In genomic region chr2:69060938-69061501, GRCh38 we compare ENCODE assay signal across 21 cellular contexts. TPM values are rescaled to one million over a fixed set of nuclear protein-coding genes. Genes with fewer than 3 reads are reported as not detected.
"Had no signal": no experiment of that assay in that cellular context is flagged by ENCODE, and none has a peak within 500 bp of the region (broad histone marks: within the 10 kb centered on the region; RNA-seq: fewer than 3 reads in every experiment).

No MANE protein-coding gene starts in this region.

- FAIRE-seq: keratinocyte had no signal

- ATAC-seq: activated T-cell treated with anti-CD3 and anti-CD28 coated beads, Interleukin-2, amount 50 U/mL, for 4 hours; foreskin keratinocyte; left colon; lower lobe of right lung; naive thymus-derived CD8-positive, alpha-beta T cell; stimulated activated naive CD8-positive, alpha-beta T cell treated with anti-CD3 and anti-CD28 coated beads, Interleukin-15, Interleukin-2, amounts not matched to agents 100 U/mL and 50 U/mL, for 24 hours; WTC11 had no signal

- H3K9me3 ChIP-seq: lower lobe of right lung, thyroid gland had no signal

- H3K27me3 ChIP-seq: cardiac muscle cell, foreskin keratinocyte, neural progenitor cell, thyroid gland had no signal

- H3K36me3 ChIP-seq: cardiac muscle cell, lower lobe of right lung, neural progenitor cell, thyroid gland had no signal

- H3K27ac ChIP-seq: cardiac muscle cell, foreskin keratinocyte, lower lobe of right lung, neural progenitor cell, thyroid gland had no signal

- H3K4me1 ChIP-seq: neural progenitor cell had no signal

- H3K4me2 ChIP-seq: neural progenitor cell had no signal

- H3K4me3 ChIP-seq: cardiac muscle cell, lower lobe of right lung, neural progenitor cell, thyroid gland had no signal

- DNase-seq: activated CD4-positive, alpha-beta T cell treated with anti-CD3 and anti-CD28 coated beads, Interleukin-2, amount 50 U/mL, for 48 hours; activated CD8-positive, alpha-beta memory T cell treated with anti-CD3 and anti-CD28 coated beads, Interleukin-2, amount 50 U/mL, for 48 hours; activated naive CD4-positive, alpha-beta T cell treated with Interleukin-2 at 50 U/mL for 16 hours; activated naive CD8-positive, alpha-beta T cell treated with anti-CD3 and anti-CD28 coated beads, Interleukin-2, amount 10 ng/mL, durations not matched to agents 7 days and 5 days; activated T-cell treated with anti-CD3 and anti-CD28 coated beads, Interleukin-2, amount 50 U/mL, for 4 hours; amygdala; foreskin keratinocyte; left colon; lower lobe of right lung; naive thymus-derived CD8-positive, alpha-beta T cell; retina; stimulated activated CD4-positive, alpha-beta T cell treated with anti-CD3 and anti-CD28 coated beads, Interleukin-4, amount 100 ng/mL, for 24 hours; stimulated activated naive CD8-positive, alpha-beta T cell treated with anti-CD3 and anti-CD28 coated beads, Interleukin-15, Interleukin-2, amounts not matched to agents 100 U/mL and 50 U/mL, for 24 hours; substantia nigra; T1000; thyroid gland had no signal

RNA-seq across cellular contexts. Expression of gene ANTXR1, which starts 48.0 kb away (rescaled TPM):
- total RNA-seq: activated T-helper 2 cell treated with anti-CD3 and anti-CD28 coated beads, Interferon-gamma antibody, Interleukin-2, Interleukin-4, amounts not matched to agents 10 μg/mL and 5 μg/mL and 100 μg/mL, durations not matched to agents 14 hours and 24 hours and 36 hours had no signal
